In the genomic region with DNA sequence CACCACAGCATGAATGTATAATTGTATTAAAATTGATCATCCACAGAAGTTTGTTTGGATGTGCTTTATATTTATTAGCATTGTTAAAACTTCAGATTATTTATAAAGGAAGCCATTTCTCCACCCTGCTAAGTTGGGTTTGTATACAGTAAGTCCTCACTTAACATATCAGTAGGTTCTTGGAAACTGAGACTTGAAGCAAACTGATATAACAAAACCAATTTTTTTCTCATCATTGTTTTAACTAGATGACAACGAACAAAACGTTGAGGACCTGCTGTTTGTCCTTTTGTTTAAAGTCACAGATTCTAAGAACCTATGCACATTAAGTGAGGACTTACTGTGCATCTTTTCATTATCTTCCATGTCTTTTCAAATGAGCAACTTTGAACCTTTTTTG, we compare ENCODE assay signal across 17 cellular contexts.
"Had no signal": no experiment of that assay in that cellular context is flagged by ENCODE, and none has a peak within 500 bp of the region (broad histone marks: within the 10 kb centered on the region; RNA-seq: fewer than 3 reads in every experiment).

No MANE protein-coding gene starts in this region.

- H3K9me3 ChIP-seq: esophagus squamous epithelium, prostate gland, upper lobe of left lung had no signal

- DNase-seq: activated CD4-positive, CD25-positive, alpha-beta regulatory T cell treated with anti-CD3 and anti-CD28 coated beads, Interleukin-2, amount 50 U/mL, for 72 hours; activated naive CD4-positive, alpha-beta T cell treated with anti-CD3 and anti-CD28 coated beads, Interleukin-2, amount 10 ng/mL, durations not matched to agents 7 days and 5 days; amygdala; cerebellar nuclear complex; esophagus squamous epithelium; foreskin fibroblast; left colon; naive thymus-derived CD8-positive, alpha-beta T cell; stimulated activated CD4-positive, alpha-beta T cell treated with anti-CD3 and anti-CD28 coated beads, Interleukin-2, amount 100 ng/mL, for 24 hours; stimulated activated naive CD4-positive, alpha-beta T cell treated with Interleukin-2 at 50 U/mL for 16 hours; SW 1271; upper lobe of left lung had no signal

- H3K36me3 ChIP-seq: prostate gland had no signal

- H3K4me3 ChIP-seq: esophagus squamous epithelium, lung, prostate gland, upper lobe of left lung had no signal

- H3K27ac Mint-ChIP-seq: activated naive CD4-positive, alpha-beta T cell treated with anti-CD3 and anti-CD28 coated beads, Interleukin-2, amount 10 ng/mL, durations not matched to agents 7 days and 5 days; activated T-helper 2 cell treated with anti-CD3 and anti-CD28 coated beads, Interferon-gamma antibody, Interleukin-2, Interleukin-4, amounts not matched to agents 10 μg/mL and 5 μg/mL and 100 μg/mL, durations not matched to agents 14 hours and 24 hours and 36 hours had no signal

- H3K27me3 Mint-ChIP-seq: activated naive CD4-positive, alpha-beta T cell treated with anti-CD3 and anti-CD28 coated beads, Interleukin-2, amount 10 ng/mL, durations not matched to agents 7 days and 5 days; brain; naive thymus-derived CD8-positive, alpha-beta T cell had no signal

- ATAC-seq: left colon; naive thymus-derived CD8-positive, alpha-beta T cell; sciatic nerve had no signal

- H3K27me3 ChIP-seq: esophagus squamous epithelium, upper lobe of left lung had no signal

- H3K4me3 Mint-ChIP-seq: activated naive CD4-positive, alpha-beta T cell treated with anti-CD3 and anti-CD28 coated beads, Interleukin-2, amount 10 ng/mL, durations not matched to agents 7 days and 5 days; brain; naive thymus-derived CD8-positive, alpha-beta T cell had no signal

- H3K9me3 Mint-ChIP-seq: activated naive CD4-positive, alpha-beta T cell treated with anti-CD3 and anti-CD28 coated beads, Interleukin-2, amount 10 ng/mL, durations not matched to agents 7 days and 5 days; activated T-helper 2 cell treated with anti-CD3 and anti-CD28 coated beads, Interferon-gamma antibody, Interleukin-2, Interleukin-4, amounts not matched to agents 10 μg/mL and 5 μg/mL and 100 μg/mL, durations not matched to agents 14 hours and 24 hours and 36 hours; brain; naive thymus-derived CD8-positive, alpha-beta T cell had no signal

- H3K4me1 ChIP-seq: esophagus squamous epithelium, prostate gland, upper lobe of left lung had no signal
